Comparison of ENCODE assay signal across 24 cellular contexts in genomic region chr3:102478160-102478559, GRCh38. TPM values are rescaled to one million over a fixed set of nuclear protein-coding genes. Genes with fewer than 3 reads are reported as not detected.
DNase-seq lines count a peak whose midpoint lies in the region; TF ChIP-seq lines count a peak whose summit lies in the region.
"Had no signal": no experiment of that assay in that cellular context is flagged by ENCODE, and none has a peak within 500 bp of the region (broad histone marks: within the 10 kb centered on the region; RNA-seq: fewer than 3 reads in every experiment).

No MANE protein-coding gene starts in this region.

- H3K36me3 ChIP-seq in brain microvascular endothelial cell (replicated peaks) (no peaks in the 10 kb centered on the region), osteoblast (ENCODE audit: insufficient read depth, low read length) (no peaks in the 10 kb centered on the region)

- H3K4me3 ChIP-seq in brain microvascular endothelial cell (ENCODE audit: low read depth, low read length): no peak overlapping the region
- no peak overlapping the region for H3K4me3 ChIP-seq in osteoblast (ENCODE audit: insufficient read depth, low read length)

- H3K27ac ChIP-seq in brain microvascular endothelial cell (no peak overlapping the region), osteoblast (ENCODE audit: low read depth, low read length) (no peak overlapping the region)
- H3K27ac ChIP-seq: C4-2B, HL-60, KMS-11, RWPE1 had no signal

- H3K36me3 Mint-ChIP-seq in progenitor cell of endocrine pancreas (ENCODE audit: insufficient read depth): no peaks in the 10 kb centered on the region
- H3K36me3 Mint-ChIP-seq: CD8-positive, alpha-beta T cell; IgD-negative memory B cell had no signal

- H3K79me2 ChIP-seq in osteoblast (ENCODE audit: insufficient read depth, low read length): no peaks in the 10 kb centered on the region

- DNase-seq in DMS53 (lab: John Stamatoyannopoulos, UW) (peak; percentile 73), NCI-H146 treated with DMSO at 0.1 percent for 48 hours (lab: John Stamatoyannopoulos, UW; ENCODE audit: unreplicated experiment) (peak; percentile 35), NCI-H774 (lab: John Stamatoyannopoulos, UW) (peak; percentile 29), progenitor cell of endocrine pancreas (ENCODE audit: low spot score, unreplicated experiment) (no peak), brain microvascular endothelial cell (no peak), osteoblast (ENCODE audit: insufficient read length, low spot score, missing footprints) (no peak), SIG-M5 (lab: John Stamatoyannopoulos, UW) (no peak)
- DNase-seq: CD8-positive, alpha-beta T cell; DMS 273 treated with DMSO at 0.1 percent for 48 hours; DND-41; MM.1S; NCI-H1436; NCI-H2029; NCI-H2227 treated with DMSO at 0.1 percent for 48 hours; SHP77; T-helper 1 cell had no signal

- no peaks in the 10 kb centered on the region for H3K27me3 Mint-ChIP-seq in progenitor cell of endocrine pancreas

- no peak overlapping the region for H2AFZ ChIP-seq in osteoblast (ENCODE audit: low read length)

- H3K4me1 ChIP-seq in osteoblast (ENCODE audit: insufficient read depth, low read length): no peaks in the 10 kb centered on the region

- H3K4me1 Mint-ChIP-seq in progenitor cell of endocrine pancreas (ENCODE audit: low read depth): peaks cover 32% of the 10 kb centered on the region
- H3K4me1 Mint-ChIP-seq: B cell had no signal

- in situ Hi-C loops in brain microvascular endothelial cell (cut with HindIII; ENCODE audit: low pct_ligation_motif_present, low sequenced_read_pairs): no loop called here

- no peak overlapping the region for H3K4me2 ChIP-seq in osteoblast (ENCODE audit: insufficient read depth, low read length)
- H3K4me2 ChIP-seq: KMS-11 had no signal

- no peaks in the 10 kb centered on the region for H3K9me3 ChIP-seq in osteoblast (ENCODE audit: low read depth, low read length)

- TF ChIP-seq CTCF in progenitor cell of endocrine pancreas (IDR thresholded peaks at IDR 0.05; ENCODE audit: unreplicated experiment) (no peak), brain microvascular endothelial cell (IDR thresholded peaks at IDR 0.05; ENCODE audit: low read depth, low read length, missing control alignments) (no peak), osteoblast (IDR thresholded peaks at IDR 0.05; ENCODE audit: extremely low read depth, low read depth, low read length) (no peak)

- H3K4me3 Mint-ChIP-seq in progenitor cell of endocrine pancreas (ENCODE audit: low read depth): peak overlapping the region; percentile 1
- H3K4me3 Mint-ChIP-seq: B cell; CD8-positive, alpha-beta T cell; IgD-negative memory B cell had no signal

- H3K27me3 ChIP-seq in brain microvascular endothelial cell (replicated peaks) (no peaks in the 10 kb centered on the region), osteoblast (ENCODE audit: insufficient read depth, low read length) (no peaks in the 10 kb centered on the region)

- H3K27ac Mint-ChIP-seq in progenitor cell of endocrine pancreas: no peak overlapping the region
- H3K27ac Mint-ChIP-seq: B cell; CD8-positive, alpha-beta T cell; IgD-negative memory B cell had no signal

- H4K20me1 ChIP-seq in osteoblast (ENCODE audit: insufficient read depth, low read length): no peaks in the 10 kb centered on the region

- H3K9me3 Mint-ChIP-seq in progenitor cell of endocrine pancreas (ENCODE audit: low read depth): no peaks in the 10 kb centered on the region
- H3K9me3 Mint-ChIP-seq: CD8-positive, alpha-beta T cell; IgD-negative memory B cell had no signal

RNA-seq across cellular contexts. Expression of gene ZPLD1, which starts 43.3 kb away (rescaled TPM):
- total RNA-seq in progenitor cell of endocrine pancreas (not detected in 2 replicates), osteoblast (under 0.01 TPM in 1 of 2 replicates, not detected in the other)
- total RNA-seq: B cell; CD8-positive, alpha-beta T cell; NCI-H460; OCI-LY7 had no signal

Comparison
In these comparisons a context has a peak if more than half of its experiments do, and no peak if none do; other contexts are left out.
1. DNase-seq: peak in DMS53 (single experiment), NCI-H146 treated with DMSO at 0.1 percent for 48 hours (single experiment) and NCI-H774 (single experiment); none in progenitor cell of endocrine pancreas (single experiment), brain microvascular endothelial cell (single experiment), osteoblast (single experiment) and SIG-M5 (single experiment).